ENCODE assay signal across 1 cellular context in genomic region chr4:2745981-2746806, GRCh38.
TF ChIP-seq lines count a peak whose summit lies in the region.

No MANE protein-coding gene starts in this region.

TF ChIP-seq in SK-N-SH, 30 proteins besides CTCF, POLR2A, EP300 and RAD21 (continued from another document):
- no peak for TF ChIP-seq SMC3 (IDR thresholded peaks at IDR 0.05; ENCODE audit: low read depth, low read length)
- no peak for TF ChIP-seq JUND (IDR thresholded peaks at IDR 0.05)
- TF ChIP-seq GATA2 (CRISPR knock-in tag; IDR thresholded peaks at IDR 0.05) = no peak
